ENCODE assay signal across 1 cellular context in genomic region chr11:3840289-3840869, GRCh38.
TF ChIP-seq lines count a peak whose summit lies in the region.

No MANE protein-coding gene starts in this region.

TF ChIP-seq in HepG2, 621 proteins besides CTCF, POLR2A, EP300 and RAD21 (continued from another document):
- TF ChIP-seq ZNF770 (CRISPR knock-in tag; IDR thresholded peaks at IDR 0.05) (0 out of 2 replicates have a peak, but pooled peaks have one; percentile 35), TARDBP (CRISPR knock-in tag; IDR thresholded peaks at IDR 0.05) (no peak), ELK4 (CRISPR knock-in tag; IDR thresholded peaks at IDR 0.05; ENCODE audit: borderline replicate concordance) (no peak), RFX3 (CRISPR knock-in tag; IDR thresholded peaks at IDR 0.05) (no peak), ETV5 (CRISPR knock-in tag; IDR thresholded peaks at IDR 0.05; ENCODE audit: borderline replicate concordance) (no peak), ZNF326 (CRISPR knock-in tag; IDR thresholded peaks at IDR 0.05; ENCODE audit: borderline replicate concordance) (no peak), LBX2 (CRISPR knock-in tag; IDR thresholded peaks at IDR 0.05; ENCODE audit: borderline replicate concordance) (no peak), GLI4 (CRISPR knock-in tag; IDR thresholded peaks at IDR 0.05; ENCODE audit: borderline replicate concordance) (0 out of 2 replicates have a peak, but pooled peaks have one; percentile 31), PREB (CRISPR knock-in tag; IDR thresholded peaks at IDR 0.05) (no peak), NR2F2 (IDR thresholded peaks at IDR 0.05; ENCODE audit: borderline replicate concordance, low read depth) (no peak), POLR2AphosphoS5 (IDR thresholded peaks at IDR 0.05; ENCODE audit: low read depth, low read length) (no peak), TBP (CRISPR knock-in tag; IDR thresholded peaks at IDR 0.05) (no peak), MZF1 (CRISPR knock-in tag; IDR thresholded peaks at IDR 0.05; ENCODE audit: borderline replicate concordance) (no peak), RFX5 (IDR thresholded peaks at IDR 0.05; ENCODE audit: low read depth, low read length) (no peak), XBP1 (CRISPR knock-in tag; IDR thresholded peaks at IDR 0.05) (no peak), HNRNPUL1 (IDR thresholded peaks at IDR 0.05; ENCODE audit: low read depth, low read length) (no peak), GTF2F1 (IDR thresholded peaks at IDR 0.05; ENCODE audit: low read length) (no peak), ZFP1 (CRISPR knock-in tag; IDR thresholded peaks at IDR 0.05) (no peak), ZBTB42 (CRISPR knock-in tag; IDR thresholded peaks at IDR 0.05) (no peak), PHF20 (CRISPR knock-in tag; IDR thresholded peaks at IDR 0.05) (no peak), ZHX1 (CRISPR knock-in tag; IDR thresholded peaks at IDR 0.05; ENCODE audit: low read depth) (no peak), ZSCAN21 (CRISPR knock-in tag; IDR thresholded peaks at IDR 0.05; ENCODE audit: borderline replicate concordance) (peak; percentile 15; the same call in 1 of the 2 replicates), SRSF9 (IDR thresholded peaks at IDR 0.05; ENCODE audit: borderline replicate concordance, insufficient read depth, low read depth, low read length, poor library complexity, severe bottlenecking) (no peak), ZBTB38 (CRISPR knock-in tag; IDR thresholded peaks at IDR 0.05) (no peak), HMGA1 (CRISPR knock-in tag; conservative IDR thresholded peaks at IDR 0.05) (no peak), ZNF570 (CRISPR knock-in tag; IDR thresholded peaks at IDR 0.05; ENCODE audit: borderline replicate concordance) (no peak), DNMT3B (CRISPR knock-in tag; conservative IDR thresholded peaks at IDR 0.05) (no peak), ZNF10 (CRISPR knock-in tag; IDR thresholded peaks at IDR 0.05; ENCODE audit: borderline replicate concordance, low read depth) (no peak), HHEX (CRISPR knock-in tag; IDR thresholded peaks at IDR 0.05) (no peak), ETV6 (CRISPR knock-in tag; conservative IDR thresholded peaks at IDR 0.05) (no peak), YY1 (IDR thresholded peaks at IDR 0.05; ENCODE audit: insufficient read depth, insufficient replicate concordance, low read depth, low read length) (no peak), ZNF589 (CRISPR knock-in tag; conservative IDR thresholded peaks at IDR 0.05) (no peak), PRMT3 (CRISPR knock-in tag; IDR thresholded peaks at IDR 0.05; ENCODE audit: borderline replicate concordance, low read depth) (no peak), ZMAT5 (CRISPR knock-in tag; IDR thresholded peaks at IDR 0.05; ENCODE audit: borderline replicate concordance, low read depth) (no peak), AKAP8 (CRISPR knock-in tag; IDR thresholded peaks at IDR 0.05) (no peak), MAZ (IDR thresholded peaks at IDR 0.05; ENCODE audit: borderline replicate concordance, low read depth, low read length) (0 out of 2 replicates have a peak, but pooled peaks have one; percentile 44), MAZ (CRISPR knock-in tag; IDR thresholded peaks at IDR 0.05; ENCODE audit: low read depth) (0 out of 2 replicates have a peak, but pooled peaks have one; percentile 36), ZNF230 (CRISPR knock-in tag; IDR thresholded peaks at IDR 0.05) (no peak), ZSCAN30 (CRISPR knock-in tag; IDR thresholded peaks at IDR 0.05) (0 out of 2 replicates have a peak, but pooled peaks have one; percentile 27), SP140L (CRISPR knock-in tag; IDR thresholded peaks at IDR 0.05; ENCODE audit: borderline replicate concordance) (no peak), HOMEZ (CRISPR knock-in tag; IDR thresholded peaks at IDR 0.05; ENCODE audit: low read depth) (no peak)
TF ChIP-seq in HepG2: peak in this region for 9.
